ENCODE assay signal across 11 cellular contexts in the genomic region with DNA sequence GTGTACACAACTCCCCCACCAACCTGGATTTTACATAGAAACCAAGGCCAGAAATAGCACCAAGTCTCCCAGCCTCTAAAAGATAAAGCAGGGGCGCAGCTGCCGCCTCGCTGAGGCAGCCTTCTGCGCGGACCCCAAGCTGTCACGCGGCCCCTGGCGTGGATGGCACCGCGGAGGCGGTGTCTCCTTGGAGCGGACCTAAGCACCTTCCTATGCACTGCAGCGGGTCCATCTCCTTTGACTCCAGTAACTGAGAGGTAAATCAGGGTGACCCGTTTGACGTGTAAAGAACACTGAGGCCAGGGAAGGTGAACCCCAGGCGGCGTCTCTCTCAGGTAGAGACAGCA. TPM values are rescaled to one million over a fixed set of nuclear protein-coding genes. Genes with fewer than 3 reads are reported as not detected.
DNase-seq lines count a peak whose midpoint lies in the region; ATAC-seq and TF ChIP-seq lines count a peak whose summit lies in the region.
"Had no signal": no experiment of that assay in that cellular context is flagged by ENCODE, and none has a peak within 500 bp of the region (broad histone marks: within the 10 kb centered on the region; RNA-seq: fewer than 3 reads in every experiment).

No MANE protein-coding gene starts in this region.

- H2AFZ ChIP-seq in IMR-90 (replicated peaks; ENCODE audit: low read length, poor library complexity) = peak overlapping the region; percentile 80

- H3K4ac ChIP-seq in IMR-90 (ENCODE audit: low read depth, low read length) = peak overlapping the region; percentile 5; the same call in 1 of the 2 replicates

- DNase-seq in IMR-90 = no peak
- no peak for DNase-seq in lower lobe of right lung
- DNase-seq in NCI-H748 treated with DMSO at 0.1 percent for 48 hours (lab: John Stamatoyannopoulos, UW) = no peak
- DNase-seq in EL = no peak
- DNase-seq in GM10266 (ENCODE audit: extremely low spot score) = no peak
- DNase-seq: activated CD4-positive, CD25-positive, alpha-beta regulatory T cell treated with anti-CD3 and anti-CD28 coated beads, Interleukin-2, amount 50 U/mL, for 72 hours; activated effector memory CD4-positive, alpha-beta T cell treated with Interleukin-2 at 50 U/mL for 16 hours had no signal

- H3K4me1 ChIP-seq in IMR-90 (ENCODE audit: control insufficient read depth, insufficient read depth, low read length) (peaks cover 31% of the 10 kb centered on the region), duodenal mucosa (ENCODE audit: control insufficient read depth in 1 of 2, insufficient read depth in 2 of 2, low read length in 2 of 2) (peaks cover 15 to 33% of the 10 kb centered on the region in 2 donors), lower lobe of right lung (peaks cover 55% of the 10 kb centered on the region)

- no peak overlapping the region for H3K23ac ChIP-seq in IMR-90 (ENCODE audit: low read depth, low read length)

- H3K27ac ChIP-seq in IMR-90 (ENCODE audit: insufficient read depth, low read length) = no peak overlapping the region
- H3K27ac ChIP-seq in duodenal mucosa (ENCODE audit: low read depth, low read length) = peak overlapping the region; percentile 28
- peak overlapping the region; percentile 76 for H3K27ac ChIP-seq in lower lobe of right lung

- H3K27me3 Mint-ChIP-seq in stimulated activated memory B cell treated with anti-CD40 and anti-IgM and Interleukin-4, amounts not matched to agents 10 μg/mL and 1 μg/mL and 100 μg/mL, for 72 hours = peaks cover 59% of the 10 kb centered on the region

- peaks cover 69% of the 10 kb centered on the region for H4K20me1 ChIP-seq in IMR-90 (ENCODE audit: insufficient read depth, low read length)

- H2AK5ac ChIP-seq in IMR-90 (ENCODE audit: low read depth, low read length) = peak overlapping the region; percentile 40; the same call in 1 of the 2 replicates

- ATAC-seq in IMR-90 (ENCODE audit: low read depth) (no peak), lower lobe of right lung (no peak), GM19035 (IDR thresholded peaks at IDR 0.05; ENCODE audit: unreplicated experiment) (no peak)
- peak; percentile 13 for ATAC-seq in stimulated activated memory B cell treated with anti-CD40 and anti-IgM and Interleukin-4, amounts not matched to agents 10 μg/mL and 1 μg/mL and 100 μg/mL, for 72 hours

- H3K4me1 Mint-ChIP-seq in stimulated activated memory B cell treated with anti-CD40 and anti-IgM and Interleukin-4, amounts not matched to agents 10 μg/mL and 1 μg/mL and 100 μg/mL, for 72 hours = no peaks in the 10 kb centered on the region

- peak overlapping the region; percentile 19; the same call in 1 of the 2 replicates for H4K5ac ChIP-seq in IMR-90 (ENCODE audit: low read depth, low read length)

- no TSS peak for BruUV-seq in IMR-90 (replicated peaks; lab: Mats Ljungman, UMichigan)

- no peaks in the 10 kb centered on the region for H3K9me3 Mint-ChIP-seq in stimulated activated memory B cell treated with anti-CD40 and anti-IgM and Interleukin-4, amounts not matched to agents 10 μg/mL and 1 μg/mL and 100 μg/mL, for 72 hours
- H3K9me3 Mint-ChIP-seq: neural crest cell had no signal

- no peak for TF ChIP-seq RAD21 in IMR-90 (IDR thresholded peaks at IDR 0.05; ENCODE audit: low read length)

- H3K27me3 ChIP-seq in IMR-90 (ENCODE audit: control insufficient read depth, insufficient read depth, low read length) (no peaks in the 10 kb centered on the region), duodenal mucosa (ENCODE audit: control insufficient read depth in 1 of 2, insufficient read depth in 2 of 2, low read length in 2 of 2) (no peaks in the 10 kb centered on the region), lower lobe of right lung (ENCODE audit: low read depth) (no peaks in the 10 kb centered on the region)

- 0 out of 2 replicates have a peak overlapping the region, but pooled peaks have one; percentile 9 for H3K9ac ChIP-seq in IMR-90 (ENCODE audit: low read depth, low read length)
- H3K9ac ChIP-seq in duodenal mucosa (ENCODE audit: low read depth in 1 of 2, low read length in 2 of 2) = peak overlapping the region in 1 of 2 donors; percentile 53

- POLR2A ChIA-PET in IMR-90 (lab: Charles Lee; ENCODE audit: unreplicated experiment) = no interaction called here

- peaks cover 59 to 88% of the 10 kb centered on the region in 2 experiments for H3K79me1 ChIP-seq in IMR-90 (ENCODE audit: low read depth in 1 of 2, low read length in 2 of 2)

- H3K27ac Mint-ChIP-seq in stimulated activated memory B cell treated with anti-CD40 and anti-IgM and Interleukin-4, amounts not matched to agents 10 μg/mL and 1 μg/mL and 100 μg/mL, for 72 hours = no peak overlapping the region

- peak overlapping the region; percentile 18; the same call in 1 of the 2 replicates for H2BK120ac ChIP-seq in IMR-90 (ENCODE audit: low read depth, low read length)

- in situ Hi-C loops in IMR-90 (cut with MboI; ENCODE audit: low sequenced_read_pairs) = no loop called here

- H3K56ac ChIP-seq in IMR-90 (ENCODE audit: extremely low read depth, insufficient read depth, low read length) = no peak overlapping the region

- 0 out of 2 replicates have a peak overlapping the region, but pooled peaks have one; percentile 16 for H2BK20ac ChIP-seq in IMR-90 (ENCODE audit: low read depth, low read length)

- peak overlapping the region; percentile 32 for H3K4me2 ChIP-seq in IMR-90 (ENCODE audit: low read depth, low read length)

- no peak overlapping the region for H2BK5ac ChIP-seq in IMR-90 (ENCODE audit: low read depth, low read length, poor library complexity, severe bottlenecking)

- H3K4me3 ChIP-seq in IMR-90 (ENCODE audit: insufficient read depth, low read depth, low read length) = no peak overlapping the region
- peak overlapping the region; percentile 62 to 64 for H3K4me3 ChIP-seq in duodenal mucosa (ENCODE audit: low read depth in 1 of 2, low read length in 2 of 2)
- H3K4me3 ChIP-seq in lower lobe of right lung = peak overlapping the region; percentile 43

- TF ChIP-seq POLR2A in IMR-90 (IDR thresholded peaks at IDR 0.05; ENCODE audit: low read depth, low read length) = no peak

- no peaks in the 10 kb centered on the region for H3K9me3 ChIP-seq in IMR-90 (ENCODE audit: control insufficient read depth, insufficient read depth, low read length)
- no peaks in the 10 kb centered on the region for H3K9me3 ChIP-seq in duodenal mucosa (ENCODE audit: control insufficient read depth in 1 of 2, low read length in 2 of 2)
- no peaks in the 10 kb centered on the region for H3K9me3 ChIP-seq in lower lobe of right lung

- H3K14ac ChIP-seq in IMR-90 (replicated peaks; ENCODE audit: low read depth, low read length) = no peak overlapping the region

- no peak overlapping the region; the same call in 1 of the 2 replicates for H3K18ac ChIP-seq in IMR-90 (ENCODE audit: low read depth, low read length)

- CTCF ChIA-PET in IMR-90 (lab: Yijun Ruan, JAX) = interaction anchor here (0.7 kb wide), 1 partner anchor 18 kb away, joined by 3 read pairs; no protein-coding TSS in a partner anchor

- dilution Hi-C loops in IMR-90 (cut with HindIII; ENCODE audit: low sequenced_read_pairs, unreplicated experiment) = no loop called here

- H3K36me3 ChIP-seq in IMR-90 (ENCODE audit: control insufficient read depth, insufficient read depth, low read length) (peaks cover 4% of the 10 kb centered on the region; the same call in 1 of the 2 replicates), duodenal mucosa (ENCODE audit: control insufficient read depth in 1 of 2, insufficient read depth in 2 of 2, low read length in 2 of 2) (no peaks in the 10 kb centered on the region), lower lobe of right lung (no peaks in the 10 kb centered on the region)

- WGBS in IMR-90 (ENCODE audit: extremely low coverage in 2 of 2, insufficient read length in 1 of 2), 2 experiments = 65% methylated on average over 9 of the region's 17 CpGs; no CpG with 5 or more reads in 1 of the 2 experiments

- H3K9me1 ChIP-seq in IMR-90 (ENCODE audit: insufficient read depth, low read length) = peaks cover 29% of the 10 kb centered on the region

- no peaks in the 10 kb centered on the region for H3K36me3 Mint-ChIP-seq in stimulated activated memory B cell treated with anti-CD40 and anti-IgM and Interleukin-4, amounts not matched to agents 10 μg/mL and 1 μg/mL and 100 μg/mL, for 72 hours

- H2BK15ac ChIP-seq in IMR-90 (ENCODE audit: low read depth, low read length) = no peak overlapping the region

- intact Hi-C loops in IMR-90 (cut with micrococcal nuclease) = loop anchor here (2.0 kb wide), 1 partner anchor 14 kb away; no protein-coding TSS in a partner anchor
- intact Hi-C loops in lower lobe of right lung (cut with DNase I) = no loop called here

- peak overlapping the region; percentile 47 for H2AK9ac ChIP-seq in IMR-90 (replicated peaks; ENCODE audit: low read depth, low read length, poor library complexity)

- TF ChIP-seq CTCF in IMR-90 (conservative IDR thresholded peaks at IDR 0.05; ENCODE audit: low read depth, low read length) (no peak), lower lobe of right lung (IDR thresholded peaks at IDR 0.05) (no peak), GM10266 (IDR thresholded peaks at IDR 0.05; ENCODE audit: control insufficient read depth, insufficient read depth, low read depth, missing control alignments) (no peak)

- no peak overlapping the region for H3K4me3 Mint-ChIP-seq in stimulated activated memory B cell treated with anti-CD40 and anti-IgM and Interleukin-4, amounts not matched to agents 10 μg/mL and 1 μg/mL and 100 μg/mL, for 72 hours
- H3K4me3 Mint-ChIP-seq: neural crest cell had no signal

- H4K8ac ChIP-seq in IMR-90 (ENCODE audit: low read depth in 2 of 2, low read length in 2 of 2) = peak overlapping the region in 1 of 2 experiments; percentile 25; a peak in 1 of 4 replicates

- no peak overlapping the region for H4K91ac ChIP-seq in IMR-90 (ENCODE audit: insufficient read depth, low read depth, low read length)

TF ChIP-seq in IMR-90, 13 proteins besides CTCF, POLR2A, EP300 and RAD21:
- TF ChIP-seq, protein P1, sequence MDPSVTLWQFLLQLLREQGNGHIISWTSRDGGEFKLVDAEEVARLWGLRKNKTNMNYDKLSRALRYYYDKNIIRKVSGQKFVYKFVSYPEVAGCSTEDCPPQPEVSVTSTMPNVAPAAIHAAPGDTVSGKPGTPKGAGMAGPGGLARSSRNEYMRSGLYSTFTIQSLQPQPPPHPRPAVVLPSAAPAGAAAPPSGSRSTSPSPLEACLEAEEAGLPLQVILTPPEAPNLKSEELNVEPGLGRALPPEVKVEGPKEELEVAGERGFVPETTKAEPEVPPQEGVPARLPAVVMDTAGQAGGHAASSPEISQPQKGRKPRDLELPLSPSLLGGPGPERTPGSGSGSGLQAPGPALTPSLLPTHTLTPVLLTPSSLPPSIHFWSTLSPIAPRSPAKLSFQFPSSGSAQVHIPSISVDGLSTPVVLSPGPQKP (IDR thresholded peaks at IDR 0.05; ENCODE audit: borderline replicate concordance, low read depth, low read length) = no peak
- no peak for TF ChIP-seq BHLHE40 (IDR thresholded peaks at IDR 0.05; ENCODE audit: low read depth, low read length)
TF ChIP-seq in IMR-90: peak in this region for 0.

RNA-seq across cellular contexts. Expression of a gene that starts 17.0 kb away (rescaled TPM):
- total RNA-seq in IMR-90 (2012; rRNA removed) = 10.2 and 14.4 TPM in 2 replicates
- 5.7 and 6.2 TPM in 2 replicates for polyA plus RNA-seq in IMR-90 (2012; rRNA removed)
- polyA plus RNA-seq in IMR-90 (2012; cell fraction: cytosol; rRNA removed) = 1.9 and 2.6 TPM in 2 replicates
- 6.9 and 8.3 TPM in 2 replicates for polyA plus RNA-seq in IMR-90 (2012; cell fraction: nucleus; rRNA removed; ENCODE audit: low replicate concordance)
- total RNA-seq in lower lobe of right lung = 8.7 TPM
